ENCODE assay signal across 21 cellular contexts in the genomic region with DNA sequence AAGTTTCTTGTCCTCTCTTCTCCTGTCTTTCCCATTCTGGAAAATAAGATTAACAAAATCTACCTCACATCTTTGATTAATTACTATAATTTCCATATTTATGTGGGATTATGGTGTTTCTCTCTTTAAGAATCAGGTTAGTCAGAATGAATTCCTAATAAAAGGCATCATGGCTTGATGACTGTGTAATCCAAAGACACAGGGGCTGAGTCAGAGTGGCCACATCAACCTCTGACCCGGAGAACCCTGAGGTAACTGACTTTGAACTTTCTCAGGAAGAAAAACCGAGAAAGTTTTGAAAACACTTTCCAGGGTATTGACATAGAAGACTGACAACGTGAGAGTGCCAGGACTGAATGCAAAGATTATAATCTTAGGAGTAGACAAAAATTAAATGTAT.
"Had no signal": no experiment of that assay in that cellular context is flagged by ENCODE, and none has a peak within 500 bp of the region (broad histone marks: within the 10 kb centered on the region; RNA-seq: fewer than 3 reads in every experiment).

No MANE protein-coding gene starts in this region.

- H3K4me1 ChIP-seq: neural progenitor cell, prostate gland, right atrium auricular region, tibial artery, uterus had no signal

- H3K36me3 ChIP-seq: brain microvascular endothelial cell, neural progenitor cell, prostate gland, right atrium auricular region, tibial artery, uterus had no signal

- DNase-seq: activated B cell treated with CpG ODN at 0.5 μM for 24 hours; activated CD4-positive, alpha-beta memory T cell treated with anti-CD3 and anti-CD28 coated beads, Interleukin-2, amount 10 ng/mL, durations not matched to agents 7 days and 5 days; activated CD4-positive, alpha-beta T cell treated with anti-CD3 and anti-CD28 coated beads for 48 hours; activated CD8-positive, alpha-beta memory T cell treated with anti-CD3 and anti-CD28 coated beads, Interleukin-2, amount 10 ng/mL, durations not matched to agents 7 days and 5 days; activated naive CD8-positive, alpha-beta T cell treated with anti-CD3 and anti-CD28 coated beads, Interleukin-2, amount 10 ng/mL, durations not matched to agents 7 days and 5 days; amygdala; brain microvascular endothelial cell; immature natural killer cell; kidney glomerular epithelial cell; mesendoderm; naive thymus-derived CD4-positive, alpha-beta T cell; stimulated activated naive CD8-positive, alpha-beta T cell treated with anti-CD3 and anti-CD28 coated beads, Interleukin-15, Interleukin-2, amounts not matched to agents 100 U/mL and 50 U/mL, for 24 hours; substantia nigra; tibial artery; uterus had no signal

- H3K9me3 ChIP-seq: prostate gland, right atrium auricular region, tibial artery, uterus had no signal

- H3K27ac ChIP-seq: brain microvascular endothelial cell, coronary artery, neural progenitor cell, prostate gland, right atrium auricular region, skin epidermis, tibial artery, uterus had no signal

- H3K27me3 ChIP-seq: brain microvascular endothelial cell, neural progenitor cell, right atrium auricular region, tibial artery, uterus had no signal

- H3K4me2 ChIP-seq: neural progenitor cell had no signal

- H3K9ac ChIP-seq: neural progenitor cell had no signal

- ATAC-seq: activated CD8-positive, alpha-beta memory T cell treated with anti-CD3 and anti-CD28 coated beads, Interleukin-2, amount 10 ng/mL, durations not matched to agents 7 days and 5 days; esophagus mucosa; naive thymus-derived CD4-positive, alpha-beta T cell; stimulated activated naive CD8-positive, alpha-beta T cell treated with anti-CD3 and anti-CD28 coated beads, Interleukin-15, Interleukin-2, amounts not matched to agents 100 U/mL and 50 U/mL, for 24 hours had no signal

- H3K4me3 ChIP-seq: coronary artery, neural progenitor cell, prostate gland, right atrium auricular region, skin epidermis, tibial artery, uterus had no signal

- H2AFZ ChIP-seq: neural progenitor cell had no signal
